17 cellular contexts compared by ENCODE assay signal in the genomic region with DNA sequence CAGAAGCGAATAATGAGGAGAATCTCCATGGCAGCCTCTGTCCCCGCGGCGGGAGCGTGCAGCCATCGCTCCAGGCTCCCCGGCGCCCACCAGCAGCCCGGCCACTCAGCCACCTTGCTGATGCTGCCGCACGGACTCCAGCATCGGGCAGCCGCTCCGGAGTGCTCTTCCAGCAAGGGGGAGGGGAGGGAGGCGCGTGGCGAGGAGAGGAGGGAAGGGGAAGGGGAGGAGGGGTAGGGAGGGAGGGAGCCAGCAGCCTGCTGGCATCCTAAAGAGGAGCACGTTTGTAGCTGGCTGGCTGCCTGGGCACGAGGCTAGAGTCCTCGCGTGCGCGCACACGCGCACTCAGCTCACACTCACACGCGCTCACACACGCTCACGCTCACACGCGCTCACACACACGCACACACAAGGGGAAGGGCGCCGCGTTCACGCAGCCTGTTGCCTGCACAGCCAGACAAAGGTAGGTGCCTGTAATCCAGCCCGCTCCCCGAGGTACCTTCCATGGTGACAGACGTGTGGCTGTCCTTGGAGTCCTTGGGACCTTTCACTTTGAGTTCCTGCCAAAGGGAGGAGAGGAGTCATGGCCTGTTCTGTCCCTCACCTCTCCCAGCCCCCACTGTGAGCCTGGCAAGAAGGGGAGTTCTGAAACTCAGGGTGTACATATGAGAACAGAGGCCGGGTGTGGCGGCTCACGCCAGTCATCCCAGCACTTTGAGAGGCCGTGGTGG.
DNase-seq lines count a peak whose midpoint lies in the region; ATAC-seq and TF ChIP-seq lines count a peak whose summit lies in the region.
"Had no signal": no experiment of that assay in that cellular context is flagged by ENCODE, and none has a peak within 500 bp of the region (broad histone marks: within the 10 kb centered on the region; RNA-seq: fewer than 3 reads in every experiment).

No MANE protein-coding gene starts in this region.

- H2BK120ac ChIP-seq in mesendoderm (ENCODE audit: low read depth, low read length), result no peak overlapping the region

- H3K4me2 ChIP-seq in mesendoderm (ENCODE audit: low read length), result peak overlapping the region; percentile 18
- H3K4me2 ChIP-seq: hepatocyte had no signal

- no peak overlapping the region for H3K23ac ChIP-seq in mesendoderm (ENCODE audit: low read length)

- H3K79me2 ChIP-seq in mesendoderm (ENCODE audit: control insufficient read depth, insufficient read depth, low read length), result no peaks in the 10 kb centered on the region
- H3K79me2 ChIP-seq: hepatocyte had no signal

- no CpG with 5 or more reads among the region's 43 CpGs for WGBS in mesendoderm (ENCODE audit: extremely low coverage, insufficient coverage, low lambda C conversion rate)

- H4K8ac ChIP-seq in mesendoderm (ENCODE audit: low read depth, low read length), result no peak overlapping the region

- no peak overlapping the region for H3K4me3 Mint-ChIP-seq in activated naive CD8-positive, alpha-beta T cell treated with anti-CD3 and anti-CD28 coated beads for 36 hours

- H2AK5ac ChIP-seq in mesendoderm (ENCODE audit: low read length), result no peak overlapping the region

- no peaks in the 10 kb centered on the region for H3K27me3 ChIP-seq in H7 (ENCODE audit: control insufficient read depth, insufficient read depth, low read length)
- H3K27me3 ChIP-seq in endocrine pancreas (ENCODE audit: control insufficient read depth, insufficient read depth, low read length), result no peaks in the 10 kb centered on the region
- H3K27me3 ChIP-seq in mesendoderm (ENCODE audit: insufficient read depth, low read length, poor library complexity), result no peaks in the 10 kb centered on the region
- H3K27me3 ChIP-seq in ascending aorta, result no peaks in the 10 kb centered on the region
- H3K27me3 ChIP-seq: body of pancreas, hepatocyte, right lobe of liver had no signal

- intact Hi-C loops in ascending aorta (cut with DNase I), result no loop called here

- TF ChIP-seq CTCF in ascending aorta (IDR thresholded peaks at IDR 0.05), result no peak

- no peak overlapping the region for H3K4ac ChIP-seq in mesendoderm (ENCODE audit: low read depth, low read length)

- H2BK15ac ChIP-seq in mesendoderm (replicated peaks; ENCODE audit: low read depth), result no peak overlapping the region

- no peaks in the 10 kb centered on the region for H3K4me1 Mint-ChIP-seq in activated naive CD8-positive, alpha-beta T cell treated with anti-CD3 and anti-CD28 coated beads for 36 hours

- no peaks in the 10 kb centered on the region for H3K9me3 Mint-ChIP-seq in activated naive CD8-positive, alpha-beta T cell treated with anti-CD3 and anti-CD28 coated beads for 36 hours

- no peaks in the 10 kb centered on the region for H3K27me3 Mint-ChIP-seq in activated naive CD8-positive, alpha-beta T cell treated with anti-CD3 and anti-CD28 coated beads for 36 hours

- H3K27ac ChIP-seq in mesendoderm (ENCODE audit: low read depth, low read length) (no peak overlapping the region), ascending aorta (no peak overlapping the region)
- H3K27ac ChIP-seq: C4-2B, epithelial cell of prostate, hepatocyte, right lobe of liver had no signal

- no peak for ATAC-seq in GM18505 (IDR thresholded peaks at IDR 0.05; ENCODE audit: unreplicated experiment)
- ATAC-seq: body of pancreas had no signal

- no peak overlapping the region for H3K18ac ChIP-seq in mesendoderm (ENCODE audit: low read length)

- peak overlapping the region; percentile 19; the same call in 1 of the 2 replicates for H3K4me3 ChIP-seq in H7 (ENCODE audit: insufficient read depth, low read depth, low read length)
- no peak overlapping the region for H3K4me3 ChIP-seq in endocrine pancreas (ENCODE audit: control insufficient read depth, insufficient read depth, low read length)
- H3K4me3 ChIP-seq in mesendoderm (ENCODE audit: low read length), result no peak overlapping the region
- H3K4me3 ChIP-seq in ascending aorta, result no peak overlapping the region
- H3K4me3 ChIP-seq: body of pancreas, hepatocyte, right lobe of liver had no signal

- no peak overlapping the region for H4K5ac ChIP-seq in mesendoderm (ENCODE audit: low read length)

- DNase-seq in H7 (peak; percentile 90), NCI-H2227 treated with DMSO at 0.1 percent for 48 hours (lab: John Stamatoyannopoulos, UW) (peak; percentile 20), mesendoderm (peak; percentile 67), ascending aorta (ENCODE audit: low spot score in 2 of 2) (no peak), NCI-H345 treated with DMSO at 0.1 percent for 48 hours (lab: John Stamatoyannopoulos, UW; ENCODE audit: unreplicated experiment) (no peak)
- no peak for DNase-seq in activated naive CD8-positive, alpha-beta T cell treated with anti-CD3 and anti-CD28 coated beads for 36 hours
- DNase-seq: activated CD4-positive, CD25-positive, alpha-beta regulatory T cell; activated T-cell treated with anti-CD3 and anti-CD28 coated beads, Interleukin-2, amount 50 U/mL, for 48 hours; body of pancreas; GOT3; NCI-H446 treated with DMSO at 0.1 percent for 48 hours; right lobe of liver had no signal

- no peak overlapping the region for H3K27ac Mint-ChIP-seq in activated naive CD8-positive, alpha-beta T cell treated with anti-CD3 and anti-CD28 coated beads for 36 hours

- no peaks in the 10 kb centered on the region for H3K79me1 ChIP-seq in mesendoderm (ENCODE audit: low read length)

- H3K56ac ChIP-seq in mesendoderm (ENCODE audit: low read length), result peak overlapping the region; percentile 79

- peaks cover 4% of the 10 kb centered on the region for H3K36me3 Mint-ChIP-seq in activated naive CD8-positive, alpha-beta T cell treated with anti-CD3 and anti-CD28 coated beads for 36 hours

- H3K9me3 ChIP-seq in endocrine pancreas (ENCODE audit: control insufficient read depth, low read length) (no peaks in the 10 kb centered on the region), ascending aorta (no peaks in the 10 kb centered on the region)
- H3K9me3 ChIP-seq: body of pancreas, right lobe of liver had no signal

- TF ChIP-seq POLR2A in GM18505 (IDR thresholded peaks at IDR 0.05; ENCODE audit: borderline replicate concordance, extremely low read depth, insufficient read depth, insufficient read length), result no peak

- H2BK5ac ChIP-seq in mesendoderm (ENCODE audit: low read length), result no peak overlapping the region

- peak overlapping the region; percentile 16 for H3K9ac ChIP-seq in endocrine pancreas (ENCODE audit: control insufficient read depth, insufficient read depth, low read length)
- H3K9ac ChIP-seq in mesendoderm (ENCODE audit: low read length), result peak overlapping the region; percentile 42

- H3K4me1 ChIP-seq in endocrine pancreas (ENCODE audit: control insufficient read depth, insufficient read depth, low read length) (no peaks in the 10 kb centered on the region), mesendoderm (ENCODE audit: control insufficient read depth, low read depth, low read length) (peaks cover 2% of the 10 kb centered on the region), ascending aorta (peaks cover 0 to 9% of the 10 kb centered on the region in 2 donors)

- no peaks in the 10 kb centered on the region for H3K36me3 ChIP-seq in H7 (replicated peaks; ENCODE audit: control insufficient read depth, insufficient read depth, low read length)
- no peaks in the 10 kb centered on the region for H3K36me3 ChIP-seq in endocrine pancreas (ENCODE audit: control insufficient read depth, insufficient read depth, low read length)
- H3K36me3 ChIP-seq in mesendoderm (ENCODE audit: control insufficient read depth, insufficient read depth, low read length), result no peaks in the 10 kb centered on the region
- H3K36me3 ChIP-seq in ascending aorta, result peaks cover 68 to 93% of the 10 kb centered on the region in 2 donors
- H3K36me3 ChIP-seq: right lobe of liver had no signal

Comparison
In these comparisons a context has a peak if more than half of its experiments do, and no peak if none do; other contexts are left out.
1. DNase-seq: peak in H7 (single experiment), NCI-H2227 treated with DMSO at 0.1 percent for 48 hours (single experiment) and mesendoderm (single experiment); none in ascending aorta (0 of 2), NCI-H345 treated with DMSO at 0.1 percent for 48 hours (single experiment) and activated naive CD8-positive, alpha-beta T cell treated with anti-CD3 and anti-CD28 coated beads for 36 hours (single experiment).